In the genomic region with DNA sequence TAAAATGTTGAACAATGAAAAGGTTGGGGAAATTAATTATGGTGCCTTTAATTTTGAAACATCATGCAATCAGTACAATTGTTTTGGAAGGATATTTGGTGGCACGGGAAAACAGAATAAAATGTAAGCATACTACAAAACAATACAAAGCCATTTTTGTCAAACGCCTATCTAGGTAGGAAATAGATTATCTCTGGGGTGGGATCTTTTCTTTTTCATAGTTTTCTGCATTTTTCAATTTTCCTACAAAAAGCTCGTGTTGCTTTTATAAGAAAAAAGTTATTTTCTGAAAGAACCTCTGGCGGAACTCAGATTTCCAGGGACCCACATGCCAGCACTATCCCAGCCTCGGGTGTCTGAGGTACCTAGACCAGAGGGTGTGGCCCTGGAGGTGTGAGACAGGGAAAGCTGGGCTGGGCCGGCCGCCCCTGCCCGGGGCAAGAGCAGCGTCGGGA, we compare ENCODE assay signal across 8 cellular contexts. TPM values are rescaled to one million over a fixed set of nuclear protein-coding genes. Genes with fewer than 3 reads are reported as not detected.
DNase-seq lines count a peak whose midpoint lies in the region; ATAC-seq and TF ChIP-seq lines count a peak whose summit lies in the region.

No MANE protein-coding gene starts in this region.

- H3K4me1 ChIP-seq in A673 (ENCODE audit: insufficient read depth, low read length, poor library complexity, severe bottlenecking) (peaks cover 7% of the 10 kb centered on the region), mucosa of rectum (ENCODE audit: control insufficient read depth in 2 of 2, insufficient read depth in 2 of 2, low read length in 2 of 2) (peaks cover 3 to 12% of the 10 kb centered on the region in 2 donors)

- H3K9ac ChIP-seq in mucosa of rectum (ENCODE audit: low read depth in 1 of 2, low read length in 2 of 2), result peak overlapping the region; percentile 32 to 80

- H3K9me3 ChIP-seq in A673 (ENCODE audit: low read depth, low read length, poor library complexity, severe bottlenecking) (no peaks in the 10 kb centered on the region), mucosa of rectum (ENCODE audit: control insufficient read depth in 2 of 2, low read length in 2 of 2) (no peaks in the 10 kb centered on the region)

- DNase-seq in A673 (ENCODE audit: low spot score) (no peak), chondrocyte (ENCODE audit: low spot score) (no peak), medulla oblongata (ENCODE audit: extremely low spot score) (no peak)
- no peak for DNase-seq in stimulated activated CD8-positive, alpha-beta memory T cell treated with anti-CD3 and anti-CD28 coated beads, Interleukin-4, amount 100 ng/mL, for 48 hours

- TSS peak; percentile 96 for BruUV-seq in A673 (replicated peaks; lab: Mats Ljungman, UMichigan)

- ATAC-seq in GM21529 (IDR thresholded peaks at IDR 0.05; ENCODE audit: unreplicated experiment) (no peak), GM18909 (IDR thresholded peaks at IDR 0.05; ENCODE audit: poor library complexity, unreplicated experiment) (no peak)

- peak overlapping the region; percentile 52 to 96 (median 86) for H3K27ac Mint-ChIP-seq in IgD-negative memory B cell
- peak overlapping the region; percentile 23 for H3K27ac Mint-ChIP-seq in chondrocyte (ENCODE audit: unreplicated experiment)

- POLR2A ChIA-PET in A673 (lab: Charles Lee; ENCODE audit: low non-redundant PET), result no interaction called here

- H3K27ac ChIP-seq in A673 (ENCODE audit: low read depth, low read length, poor library complexity, severe bottlenecking) (peak overlapping the region; percentile 80), mucosa of rectum (ENCODE audit: low read depth in 2 of 2, low read length in 2 of 2) (peak overlapping the region; percentile 58 to 72)

- H3K4me3 Mint-ChIP-seq in IgD-negative memory B cell (peak overlapping the region; percentile 93 to 98 (median 96)), chondrocyte (ENCODE audit: unreplicated experiment) (peak overlapping the region; percentile 82)

- intact Hi-C loops in A673 (cut with micrococcal nuclease; ENCODE audit: unreplicated experiment), result loop anchor here (5.0 kb wide), 2 partner anchors 56 to 76 kb away; no protein-coding TSS in a partner anchor

- H3K27me3 Mint-ChIP-seq in IgD-negative memory B cell, result no peaks in the 10 kb centered on the region
- no peaks in the 10 kb centered on the region for H3K27me3 Mint-ChIP-seq in chondrocyte (ENCODE audit: low read depth)

- CTCF ChIA-PET in A673 (lab: Charles Lee), result interaction anchor here (1.0 to 1.4 kb wide), 3 partner anchors 9 to 213 kb away, joined by 3 to 18 read pairs (median 5); no protein-coding TSS in a partner anchor

- H3K4me1 Mint-ChIP-seq in IgD-negative memory B cell, result peaks cover 16 to 33% (median 23%) of the 10 kb centered on the region in 3 donors
- peaks cover 31% of the 10 kb centered on the region for H3K4me1 Mint-ChIP-seq in chondrocyte (ENCODE audit: low read depth)

- H3K4me3 ChIP-seq in A673 (ENCODE audit: low read depth, low read length, poor library complexity, severe bottlenecking), result peak overlapping the region; percentile 75
- H3K4me3 ChIP-seq in mucosa of rectum (ENCODE audit: low read length in 2 of 2), result peak overlapping the region; percentile 74 to 82

- H3K36me3 ChIP-seq in A673 (ENCODE audit: insufficient read depth, low read length, poor library complexity, severe bottlenecking) (no peaks in the 10 kb centered on the region), mucosa of rectum (ENCODE audit: control insufficient read depth in 2 of 2, insufficient read depth in 2 of 2, low read length in 2 of 2) (no peaks in the 10 kb centered on the region)

- H3K36me3 Mint-ChIP-seq in IgD-negative memory B cell (no peaks in the 10 kb centered on the region), chondrocyte (ENCODE audit: low read depth) (no peaks in the 10 kb centered on the region)

- TF ChIP-seq CTCF in A673 (conservative IDR thresholded peaks at IDR 0.05; ENCODE audit: low read depth, low read length), result no peak
- TF ChIP-seq CTCF in chondrocyte (IDR thresholded peaks at IDR 0.05), result no peak

- H3K27me3 ChIP-seq in A673 (replicated peaks; ENCODE audit: insufficient read depth, low read depth, low read length, poor library complexity), result no peaks in the 10 kb centered on the region
- H3K27me3 ChIP-seq in mucosa of rectum (ENCODE audit: control insufficient read depth in 2 of 2, insufficient read depth in 2 of 2, low read length in 2 of 2), result no peaks in the 10 kb centered on the region

- H3K9me3 Mint-ChIP-seq in IgD-negative memory B cell (no peaks in the 10 kb centered on the region), chondrocyte (ENCODE audit: low read depth) (no peaks in the 10 kb centered on the region)

RNA-seq across cellular contexts. Expression of gene MAP3K3, which starts 1.0 kb away (rescaled TPM):
- total RNA-seq in A673 (2021), result 25.9 and 27.8 TPM in 2 replicates
- 22.5 TPM for polyA plus RNA-seq in IgD-negative memory B cell
- 35.8 to 38.2 TPM (median 37.7 TPM) in 3 replicates for total RNA-seq in chondrocyte

RNA-seq across cellular contexts. Expression of gene TACO1, which starts 20.6 kb away (rescaled TPM):
- 38.7 and 39.0 TPM in 2 replicates for total RNA-seq in A673 (2021)
- 19.5 TPM for polyA plus RNA-seq in IgD-negative memory B cell
- 17.3 to 19.3 TPM (median 18.3 TPM) in 3 replicates for total RNA-seq in chondrocyte
